In the genomic region with DNA sequence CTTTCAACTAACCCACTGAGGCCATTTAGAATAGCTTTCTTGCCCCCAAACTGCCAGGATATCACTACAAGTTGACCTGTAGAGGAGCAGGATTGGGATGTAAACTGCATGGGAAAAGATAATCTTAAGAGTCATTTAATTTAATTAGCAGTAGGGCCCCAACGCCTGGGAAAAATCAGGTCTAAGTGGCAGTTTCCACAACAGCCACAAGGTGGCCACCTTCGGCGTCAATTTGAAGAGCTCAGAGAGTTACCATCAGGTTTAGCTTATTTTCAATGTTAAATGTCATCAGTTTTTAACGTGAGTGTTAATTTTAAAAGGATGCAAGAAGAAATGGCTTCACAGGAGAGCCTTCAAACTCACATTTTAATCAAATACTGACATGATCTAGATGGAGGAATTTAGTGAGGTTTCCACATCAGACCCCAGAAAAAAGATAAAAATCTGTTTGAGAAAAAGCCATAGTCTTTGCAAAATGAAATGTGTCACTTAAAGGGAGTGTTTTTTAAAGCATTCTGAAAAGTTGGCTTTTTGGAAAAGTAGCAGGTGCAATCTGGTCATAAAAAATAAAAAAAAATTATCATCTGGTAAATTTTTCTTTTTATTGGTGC, we compare ENCODE assay signal across 8 cellular contexts.
A peak's percentile ranks its signal among the peaks of the same experiment; 100 is the strongest.
DNase-seq lines count a peak whose midpoint lies in the region; ATAC-seq and TF ChIP-seq lines count a peak whose summit lies in the region.

No MANE protein-coding gene starts in this region.

- H3K9me3 ChIP-seq in ovary: no peaks in the 10 kb centered on the region

- ATAC-seq in HG03039 (IDR thresholded peaks at IDR 0.05; ENCODE audit: unreplicated experiment): peak; percentile 71
- ATAC-seq in GM18873 (IDR thresholded peaks at IDR 0.05; ENCODE audit: low FRiP score, unreplicated experiment): no peak

- no peak for TF ChIP-seq POLR2A in ovary (IDR thresholded peaks at IDR 0.05)

- intact Hi-C loops in ovary (cut with DNase I): loop anchor here in 3 of 4 donors (5.0 to 10.0 kb wide), 2 partner anchors 720 to 723 kb away; no protein-coding TSS in a partner anchor

- H3K36me3 ChIP-seq in ovary: no peaks in the 10 kb centered on the region

- no peaks in the 10 kb centered on the region for H3K27me3 ChIP-seq in ovary

- TF ChIP-seq CTCF in GM12872 (IDR thresholded peaks at IDR 0.05; ENCODE audit: insufficient read depth, low read depth, low read length) (peak; percentile 78), ovary (IDR thresholded peaks at IDR 0.05) (peak; percentile 12 to 55 (median 45))

- no peak overlapping the region for H3K27ac ChIP-seq in ovary

- H3K4me1 ChIP-seq in ovary (ENCODE audit: insufficient read depth): no peaks in the 10 kb centered on the region

- DNase-seq in A172 (ENCODE audit: low spot score): peak; percentile 26
- peak; percentile 83 for DNase-seq in NCI-H82 treated with DMSO at 0.1 percent for 48 hours (lab: John Stamatoyannopoulos, UW; ENCODE audit: unreplicated experiment)
- peak; percentile 43 for DNase-seq in activated T-cell treated with anti-CD3 and anti-CD28 coated beads for 48 hours (ENCODE audit: low read depth)
- DNase-seq in fibroblast of peridontal ligament (ENCODE audit: extremely low read depth): peak; percentile 59
- DNase-seq in ovary: peak in 4 of 5 donors; percentile 31 to 54 (median 46)

- 1 to 3% (median 1%) methylated on average over 4 of the region's 4 CpGs for WGBS in ovary, 3 donors

- no peak for TF ChIP-seq EP300 in ovary (IDR thresholded peaks at IDR 0.05)

- no peak overlapping the region for H3K4me3 ChIP-seq in ovary

Comparison
In these comparisons a context has a peak if more than half of its experiments do, and no peak if none do; other contexts are left out.
1. DNase-seq: peak in every context shown above with its lines; median percentile 83 in NCI-H82 treated with DMSO at 0.1 percent for 48 hours; 59 in fibroblast of peridontal ligament; 46 in ovary; 43 in activated T-cell treated with anti-CD3 and anti-CD28 coated beads for 48 hours; 26 in A172.